ENCODE assay signal across 13 cellular contexts in genomic region chr20:34084227-34084923, GRCh38. TPM values are rescaled to one million over a fixed set of nuclear protein-coding genes. Genes with fewer than 3 reads are reported as not detected.
DNase-seq lines count a peak whose midpoint lies in the region; ATAC-seq and TF ChIP-seq lines count a peak whose summit lies in the region.
"Had no signal": no experiment of that assay in that cellular context is flagged by ENCODE, and none has a peak within 500 bp of the region (broad histone marks: within the 10 kb centered on the region; RNA-seq: fewer than 3 reads in every experiment).

No MANE protein-coding gene starts in this region.

- CTCF ChIA-PET in activated CD8-positive, alpha-beta T cell treated with anti-CD3 and anti-CD28 coated beads for 36 hours (lab: Charles Lee) = no interaction called here

- H3K36me3 Mint-ChIP-seq in activated CD8-positive, alpha-beta T cell treated with anti-CD3 and anti-CD28 coated beads for 36 hours (ENCODE audit: low read depth) = peaks cover 40% of the 10 kb centered on the region
- peaks cover 40% of the 10 kb centered on the region for H3K36me3 Mint-ChIP-seq in osteocyte (ENCODE audit: unreplicated experiment)

- POLR2A ChIA-PET in activated CD8-positive, alpha-beta T cell treated with anti-CD3 and anti-CD28 coated beads for 36 hours (lab: Charles Lee) = no interaction called here

- peaks cover 14% of the 10 kb centered on the region for H3K4me1 Mint-ChIP-seq in activated CD8-positive, alpha-beta T cell treated with anti-CD3 and anti-CD28 coated beads for 36 hours (ENCODE audit: low read depth)
- peaks cover 12% of the 10 kb centered on the region for H3K4me1 Mint-ChIP-seq in osteocyte (ENCODE audit: unreplicated experiment)

- no peaks in the 10 kb centered on the region for H3K9me3 Mint-ChIP-seq in activated CD8-positive, alpha-beta T cell treated with anti-CD3 and anti-CD28 coated beads for 36 hours
- no peaks in the 10 kb centered on the region for H3K9me3 Mint-ChIP-seq in osteocyte (ENCODE audit: unreplicated experiment)

- TF ChIP-seq CTCF in activated CD8-positive, alpha-beta T cell treated with anti-CD3 and anti-CD28 coated beads for 36 hours (IDR thresholded peaks at IDR 0.05) = no peak
- TF ChIP-seq CTCF in osteocyte (IDR thresholded peaks at IDR 0.05) = no peak
- TF ChIP-seq CTCF in GM20000 (IDR thresholded peaks at IDR 0.05; ENCODE audit: extremely low read depth, missing control alignments) = no peak

- no peak overlapping the region for H3K4me3 Mint-ChIP-seq in activated CD8-positive, alpha-beta T cell treated with anti-CD3 and anti-CD28 coated beads for 36 hours
- no peak overlapping the region for H3K4me3 Mint-ChIP-seq in osteocyte (ENCODE audit: unreplicated experiment)

- peak overlapping the region; percentile 40 for H3K27ac Mint-ChIP-seq in activated CD8-positive, alpha-beta T cell treated with anti-CD3 and anti-CD28 coated beads for 36 hours
- peak overlapping the region; percentile 4 for H3K27ac Mint-ChIP-seq in osteocyte (ENCODE audit: unreplicated experiment)

- DNase-seq in activated CD8-positive, alpha-beta memory T cell treated with anti-CD3 and anti-CD28 coated beads for 24 hours = peak; percentile 52
- DNase-seq in activated CD8-positive, alpha-beta memory T cell treated with anti-CD3 and anti-CD28 coated beads, Interleukin-2, amount 50 U/mL, for 4 hours = no peak
- no peak for DNase-seq in activated CD8-positive, alpha-beta T cell treated with anti-CD3 and anti-CD28 coated beads for 36 hours
- DNase-seq in osteocyte (ENCODE audit: extremely low spot score, unreplicated experiment) (no peak), GM20000 (ENCODE audit: low spot score) (no peak), NCI-H226 (no peak)
- DNase-seq: AML-193, mucosa of descending colon, NCI-H146, uterus had no signal

- peak; percentile 16 for TF ChIP-seq POLR2A in GM18505 (IDR thresholded peaks at IDR 0.05; ENCODE audit: borderline replicate concordance, extremely low read depth, insufficient read depth, insufficient read length)

- ATAC-seq in GM18505 (IDR thresholded peaks at IDR 0.05; ENCODE audit: unreplicated experiment) (no peak), HG02798 (IDR thresholded peaks at IDR 0.05; ENCODE audit: poor library complexity, unreplicated experiment) (no peak)
- ATAC-seq in activated CD8-positive, alpha-beta T cell treated with anti-CD3 and anti-CD28 coated beads for 36 hours = no peak
- ATAC-seq: esophagus mucosa, mucosa of descending colon had no signal

- intact Hi-C loops in activated CD8-positive, alpha-beta T cell treated with anti-CD3 and anti-CD28 coated beads for 36 hours (cut with micrococcal nuclease) = no loop called here

- no peaks in the 10 kb centered on the region for H3K27me3 Mint-ChIP-seq in activated CD8-positive, alpha-beta T cell treated with anti-CD3 and anti-CD28 coated beads for 36 hours
- no peaks in the 10 kb centered on the region for H3K27me3 Mint-ChIP-seq in osteocyte (ENCODE audit: unreplicated experiment)

RNA-seq across cellular contexts. Expression of gene EIF2S2, which starts 27.7 kb away (rescaled TPM):
- total RNA-seq in activated CD8-positive, alpha-beta T cell treated with anti-CD3 and anti-CD28 coated beads for 36 hours = 100 to 1,000 TPM; 161 to 164 TPM
- 87.9 and 90.6 TPM in 2 replicates for total RNA-seq in osteocyte
